12 cellular contexts compared by ENCODE assay signal in genomic region chr6:686528-686927, GRCh38. TPM values are rescaled to one million over a fixed set of nuclear protein-coding genes. Genes with fewer than 3 reads are reported as not detected.
DNase-seq lines count a peak whose midpoint lies in the region; ATAC-seq, FAIRE-seq and TF ChIP-seq lines count a peak whose summit lies in the region.
"Had no signal": no experiment of that assay in that cellular context is flagged by ENCODE, and none has a peak within 500 bp of the region (broad histone marks: within the 10 kb centered on the region; RNA-seq: fewer than 3 reads in every experiment).

No MANE protein-coding gene starts in this region.

- H3K4me1 ChIP-seq in BE2C (peaks cover 5% of the 10 kb centered on the region), RWPE2 (ENCODE audit: insufficient read depth, poor library complexity, severe bottlenecking) (peaks cover 22% of the 10 kb centered on the region), kidney (ENCODE audit: control insufficient read depth in 1 of 2, insufficient read depth in 1 of 2, low read depth in 1 of 2, low read length in 2 of 2) (no peaks in the 10 kb centered on the region)

- no peaks in the 10 kb centered on the region for H3K27me3 ChIP-seq in BE2C
- no peaks in the 10 kb centered on the region for H3K27me3 ChIP-seq in RWPE2 (ENCODE audit: insufficient read depth, poor library complexity, severe bottlenecking)

- H3K27ac ChIP-seq in RWPE2 (ENCODE audit: poor library complexity, severe bottlenecking) (no peak overlapping the region), kidney (ENCODE audit: low read depth in 2 of 2, low read length in 2 of 2) (no peak overlapping the region), coronary artery (no peak overlapping the region)

- intact Hi-C loops in kidney (cut with DNase I): no loop called here

- H3K4me3 ChIP-seq in BE2C (ENCODE audit: low read depth, low read length) (no peak overlapping the region), RWPE2 (ENCODE audit: severe bottlenecking) (no peak overlapping the region), kidney (ENCODE audit: low read length in 2 of 2) (no peak overlapping the region), coronary artery (no peak overlapping the region)

- no peaks in the 10 kb centered on the region for H3K36me3 ChIP-seq in BE2C
- H3K36me3 ChIP-seq in RWPE2 (ENCODE audit: low read depth): peaks cover 17% of the 10 kb centered on the region; the same call in 1 of the 2 replicates
- peaks cover 0 to 2% of the 10 kb centered on the region in 2 donors for H3K36me3 ChIP-seq in kidney (ENCODE audit: control insufficient read depth in 1 of 2, insufficient read depth in 2 of 2, low read length in 2 of 2)

- H3K9ac ChIP-seq in kidney (ENCODE audit: low read length in 2 of 2): no peak overlapping the region

- no peak for ATAC-seq in RWPE2 (ENCODE audit: low read depth)

- no peaks in the 10 kb centered on the region for H3K9me3 ChIP-seq in BE2C
- no peaks in the 10 kb centered on the region for H3K9me3 ChIP-seq in RWPE2 (ENCODE audit: severe bottlenecking)
- H3K9me3 ChIP-seq in kidney (ENCODE audit: control insufficient read depth in 1 of 2, low read length in 2 of 2): no peaks in the 10 kb centered on the region

- DNase-seq in BE2C: peak; percentile 49
- no peak for DNase-seq in GM20000 (ENCODE audit: low spot score)
- no peak for DNase-seq in RWPE2 (ENCODE audit: low spot score)
- DNase-seq in kidney: no peak
- DNase-seq in coronary artery (ENCODE audit: low spot score): no peak
- no peak for DNase-seq in stimulated activated naive CD4-positive, alpha-beta T cell (lab: John Stamatoyannopoulos, UW)
- DNase-seq in hypothalamus (lab: John Stamatoyannopoulos, UW): no peak
- no peak for DNase-seq in NCI-H1105 (lab: John Stamatoyannopoulos, UW)
- DNase-seq: amygdala, DMS153, midbrain, NCI-H2029 had no signal

- no peak for FAIRE-seq in kidney (lab: Jason Lieb, UNC)

- TF ChIP-seq CTCF in BE2C (IDR thresholded peaks at IDR 0.05; ENCODE audit: low read depth, low read length) (peak; percentile 62), GM20000 (IDR thresholded peaks at IDR 0.05; ENCODE audit: extremely low read depth, missing control alignments) (peak; percentile 31), RWPE2 (IDR thresholded peaks at IDR 0.05; ENCODE audit: poor library complexity, severe bottlenecking) (peak; percentile 8), kidney (IDR thresholded peaks at IDR 0.05; ENCODE audit: borderline replicate concordance, extremely low read depth, insufficient read depth) (peak; percentile 7), coronary artery (IDR thresholded peaks at IDR 0.05) (no peak)

RNA-seq across cellular contexts. Expression of gene EXOC2, which starts 6.4 kb away (rescaled TPM):
- 7.1 TPM for polyA plus RNA-seq in BE2C (2012; ENCODE audit: insufficient read depth, insufficient read length, low read depth)
- total RNA-seq in kidney: 21.7 TPM
- polyA plus RNA-seq in kidney (ENCODE audit: insufficient read depth, low read depth, low replicate concordance): 8.6 TPM

RNA-seq across cellular contexts. Expression of gene HUS1B, which starts 29.6 kb away (rescaled TPM):
- 0.57 TPM for polyA plus RNA-seq in BE2C (2012; ENCODE audit: insufficient read depth, insufficient read length, low read depth)
- total RNA-seq in kidney: 1.2 TPM
- not detected for polyA plus RNA-seq in kidney (ENCODE audit: insufficient read depth, low read depth, low replicate concordance)
